8 cellular contexts compared by ENCODE assay signal in genomic region chr17:78759203-78759968, GRCh38. TPM values are rescaled to one million over a fixed set of nuclear protein-coding genes. Genes with fewer than 3 reads are reported as not detected.
DNase-seq lines count a peak whose midpoint lies in the region; ATAC-seq, FAIRE-seq and TF ChIP-seq lines count a peak whose summit lies in the region.

No MANE protein-coding gene starts in this region.

- no peaks in the 10 kb centered on the region for H3K9me3 Mint-ChIP-seq in activated CD4-positive, alpha-beta memory T cell treated with anti-CD3 and anti-CD28 coated beads, Interleukin-2, amount 10 ng/mL, durations not matched to agents 7 days and 5 days

- H3K4me1 Mint-ChIP-seq in activated CD4-positive, alpha-beta memory T cell treated with anti-CD3 and anti-CD28 coated beads, Interleukin-2, amount 10 ng/mL, durations not matched to agents 7 days and 5 days, result peaks cover 83% of the 10 kb centered on the region

- no peak for FAIRE-seq in small intestine (lab: Jason Lieb, UNC)

- H4K20me1 ChIP-seq in BLaER1, result peaks cover 76% of the 10 kb centered on the region

- ATAC-seq in HG02571 (IDR thresholded peaks at IDR 0.05; ENCODE audit: unreplicated experiment), result peak; percentile 59
- no peak for ATAC-seq in GM21529 (IDR thresholded peaks at IDR 0.05; ENCODE audit: unreplicated experiment)

- 55 to 63% (median 57%) methylated on average over 11 of the region's 11 CpGs for WGBS in small intestine, 3 donors

- peaks cover 60% of the 10 kb centered on the region for H3K4me1 ChIP-seq in BLaER1
- H3K4me1 ChIP-seq in small intestine (ENCODE audit: control insufficient read depth in 2 of 2, insufficient read depth in 1 of 2, low read depth in 1 of 2, low read length in 1 of 2), result peaks cover 0 to 10% of the 10 kb centered on the region in 2 donors

- POLR2A ChIA-PET in activated CD4-positive, alpha-beta memory T cell treated with anti-CD3 and anti-CD28 coated beads, Interleukin-2, amount 10 ng/mL, durations not matched to agents 7 days and 5 days (lab: Charles Lee), result interaction anchor here (0.5 to 31.8 kb wide), 10 partner anchors 11 to 60 kb away, joined by 3 to 861 read pairs (median 4); partner anchors contain the start of gene CYTH1

- H3K4me3 Mint-ChIP-seq in activated CD4-positive, alpha-beta memory T cell treated with anti-CD3 and anti-CD28 coated beads, Interleukin-2, amount 10 ng/mL, durations not matched to agents 7 days and 5 days, result peak overlapping the region; percentile 49

- no peaks in the 10 kb centered on the region for H3K27me3 ChIP-seq in BLaER1
- H3K27me3 ChIP-seq in small intestine (ENCODE audit: control insufficient read depth in 2 of 2, insufficient read depth in 2 of 2, low read length in 2 of 2), result no peaks in the 10 kb centered on the region
- H3K27me3 ChIP-seq in H7 (ENCODE audit: control insufficient read depth, insufficient read depth, low read length), result no peaks in the 10 kb centered on the region

- peak overlapping the region; percentile 84 for H3K4me2 ChIP-seq in BLaER1

- peak overlapping the region; percentile 78 for H3K27ac Mint-ChIP-seq in activated CD4-positive, alpha-beta memory T cell treated with anti-CD3 and anti-CD28 coated beads, Interleukin-2, amount 10 ng/mL, durations not matched to agents 7 days and 5 days

- peak; percentile 58 for DNase-seq in NCI-H2171 treated with DMSO at 0.1 percent for 48 hours (lab: John Stamatoyannopoulos, UW)
- DNase-seq in activated CD4-positive, alpha-beta memory T cell treated with anti-CD3 and anti-CD28 coated beads, Interleukin-2, amount 10 ng/mL, durations not matched to agents 7 days and 5 days, result peak; percentile 79
- peak; percentile 46 for DNase-seq in fibroblast of the aortic adventitia (ENCODE audit: low read depth)
- no peak for DNase-seq in small intestine
- DNase-seq in H7, result no peak

- no peaks in the 10 kb centered on the region for H3K27me3 Mint-ChIP-seq in activated CD4-positive, alpha-beta memory T cell treated with anti-CD3 and anti-CD28 coated beads, Interleukin-2, amount 10 ng/mL, durations not matched to agents 7 days and 5 days

- H3K4me3 ChIP-seq in BLaER1 (peak overlapping the region; percentile 47), fibroblast of the aortic adventitia (ENCODE audit: low read depth, low read length) (no peak overlapping the region), small intestine (ENCODE audit: low read depth in 1 of 2, low read length in 2 of 2) (no peak overlapping the region), H7 (ENCODE audit: insufficient read depth, low read depth, low read length) (no peak overlapping the region)

- CTCF ChIA-PET in activated CD4-positive, alpha-beta memory T cell treated with anti-CD3 and anti-CD28 coated beads, Interleukin-2, amount 10 ng/mL, durations not matched to agents 7 days and 5 days (lab: Charles Lee), result interaction anchor here (0.7 to 1.9 kb wide), 7 partner anchors 8 to 22 kb away, joined by 3 to 16 read pairs (median 5); no protein-coding TSS in a partner anchor

- no peak for TF ChIP-seq CTCF in fibroblast of the aortic adventitia (IDR thresholded peaks at IDR 0.05; ENCODE audit: insufficient read depth, low read length)

- H3K36me3 ChIP-seq in BLaER1 (no peaks in the 10 kb centered on the region), small intestine (ENCODE audit: control insufficient read depth in 2 of 2, insufficient read depth in 2 of 2, low read length in 2 of 2) (no peaks in the 10 kb centered on the region), H7 (replicated peaks; ENCODE audit: control insufficient read depth, insufficient read depth, low read length) (no peaks in the 10 kb centered on the region)

- H3K27ac ChIP-seq in BLaER1 (peak overlapping the region; percentile 49; the same call in 1 of the 2 replicates), small intestine (ENCODE audit: low read depth in 1 of 2, low read length in 1 of 2) (peak overlapping the region; percentile 24 to 94)

- H3K9ac ChIP-seq in BLaER1, result peak overlapping the region; percentile 36; the same call in 1 of the 2 replicates

- H3K9me3 ChIP-seq in BLaER1 (no peaks in the 10 kb centered on the region), small intestine (ENCODE audit: control insufficient read depth, low read depth) (no peaks in the 10 kb centered on the region)

- H3K36me3 Mint-ChIP-seq in activated CD4-positive, alpha-beta memory T cell treated with anti-CD3 and anti-CD28 coated beads, Interleukin-2, amount 10 ng/mL, durations not matched to agents 7 days and 5 days (ENCODE audit: low read depth), result peaks cover 32% of the 10 kb centered on the region

RNA-seq across cellular contexts. Expression of gene CYTH1, which starts 22.7 kb away (rescaled TPM):
- 100 to 1,000 TPM; 288 to 309 TPM for total RNA-seq in activated CD4-positive, alpha-beta memory T cell treated with anti-CD3 and anti-CD28 coated beads, Interleukin-2, amount 10 ng/mL, durations not matched to agents 7 days and 5 days
- 7.8 and 13.8 TPM in 2 replicates for total RNA-seq in fibroblast of the aortic adventitia (ENCODE audit: low replicate concordance)
- 10 to 100 TPM; 37.6 to 46.3 (median 38.6) TPM for polyA plus RNA-seq in small intestine
- total RNA-seq in H7 (2014; rRNA removed; shearing (Covaris generic)), result 10.3 and 11.3 TPM in 2 replicates

Comparison
In these comparisons a context has a peak if more than half of its experiments do, and no peak if none do; other contexts are left out.
1. DNase-seq: peak in NCI-H2171 treated with DMSO at 0.1 percent for 48 hours (single experiment), activated CD4-positive, alpha-beta memory T cell treated with anti-CD3 and anti-CD28 coated beads, Interleukin-2, amount 10 ng/mL, durations not matched to agents 7 days and 5 days (single experiment) and fibroblast of the aortic adventitia (single experiment); none in small intestine (single experiment) and H7 (single experiment).
2. RNA of gene CYTH1, which starts 22.7 kb away (total RNA-seq): 288 to 309 TPM in activated CD4-positive, alpha-beta memory T cell treated with anti-CD3 and anti-CD28 coated beads, Interleukin-2, amount 10 ng/mL, durations not matched to agents 7 days and 5 days; 7.8 to 13.8 TPM in fibroblast of the aortic adventitia and 10.3 to 11.3 TPM in H7; every median in the first group is over 10 times any median in the second.